In genomic region chr2:196171946-196172345, GRCh38 we compare ENCODE assay signal across 1 cellular context.
TF ChIP-seq lines count a peak whose summit lies in the region.

No MANE protein-coding gene starts in this region.

TF ChIP-seq in WTC11, 78 proteins besides CTCF, POLR2A, EP300 and RAD21 (continued from another document):
- no peak for TF ChIP-seq MXD4 (CRISPR knock-in tag; IDR thresholded peaks at IDR 0.05; ENCODE audit: borderline replicate concordance)
